8 cellular contexts compared by ENCODE assay signal in genomic region chr3:152835311-152836102, GRCh38. TPM values are rescaled to one million over a fixed set of nuclear protein-coding genes. Genes with fewer than 3 reads are reported as not detected.
A peak's percentile ranks its signal among the peaks of the same experiment; 100 is the strongest.
DNase-seq lines count a peak whose midpoint lies in the region; ATAC-seq and TF ChIP-seq lines count a peak whose summit lies in the region.

No MANE protein-coding gene starts in this region.

- TF ChIP-seq CTCF in choroid plexus epithelial cell (conservative IDR thresholded peaks at IDR 0.05; ENCODE audit: low read depth, low read length) = peak; percentile 41

- peak; percentile 40 for ATAC-seq in GM19025 (IDR thresholded peaks at IDR 0.05; ENCODE audit: low read depth, unreplicated experiment)
- ATAC-seq in HG03139 (IDR thresholded peaks at IDR 0.05; ENCODE audit: unreplicated experiment) = peak; percentile 44

- H3K27ac ChIP-seq in layer of hippocampus (ENCODE audit: low read depth, low read length) = peak overlapping the region; percentile 63

- H3K27me3 ChIP-seq in layer of hippocampus (ENCODE audit: control insufficient read depth, insufficient read depth, low read length) = no peaks in the 10 kb centered on the region

- H3K4me3 ChIP-seq in choroid plexus epithelial cell (ENCODE audit: low read depth, low read length) = peak overlapping the region; percentile 67

- DNase-seq in COLO829 (ENCODE audit: low spot score) (peak; percentile 41), RPMI7951 (ENCODE audit: low read depth) (peak; percentile 9), choroid plexus epithelial cell (ENCODE audit: low read depth) (peak; percentile 66), NCI-H1694 treated with DMSO at 0.1 percent for 48 hours (lab: John Stamatoyannopoulos, UW) (no peak)
- peak; percentile 14 to 20 for DNase-seq in stimulated activated CD8-positive, alpha-beta memory T cell treated with anti-CD3 and anti-CD28 coated beads, Interleukin-2, amount 100 ng/mL, for 48 hours (ENCODE audit: low read depth in 2 of 2)

RNA-seq across cellular contexts. Expression of gene P2RY1, which starts 0.6 kb away (rescaled TPM):
- 0.29 and 0.48 TPM in 2 replicates for total RNA-seq in RPMI7951 (2014; rRNA removed; shearing (Covaris generic))
